In the genomic region with DNA sequence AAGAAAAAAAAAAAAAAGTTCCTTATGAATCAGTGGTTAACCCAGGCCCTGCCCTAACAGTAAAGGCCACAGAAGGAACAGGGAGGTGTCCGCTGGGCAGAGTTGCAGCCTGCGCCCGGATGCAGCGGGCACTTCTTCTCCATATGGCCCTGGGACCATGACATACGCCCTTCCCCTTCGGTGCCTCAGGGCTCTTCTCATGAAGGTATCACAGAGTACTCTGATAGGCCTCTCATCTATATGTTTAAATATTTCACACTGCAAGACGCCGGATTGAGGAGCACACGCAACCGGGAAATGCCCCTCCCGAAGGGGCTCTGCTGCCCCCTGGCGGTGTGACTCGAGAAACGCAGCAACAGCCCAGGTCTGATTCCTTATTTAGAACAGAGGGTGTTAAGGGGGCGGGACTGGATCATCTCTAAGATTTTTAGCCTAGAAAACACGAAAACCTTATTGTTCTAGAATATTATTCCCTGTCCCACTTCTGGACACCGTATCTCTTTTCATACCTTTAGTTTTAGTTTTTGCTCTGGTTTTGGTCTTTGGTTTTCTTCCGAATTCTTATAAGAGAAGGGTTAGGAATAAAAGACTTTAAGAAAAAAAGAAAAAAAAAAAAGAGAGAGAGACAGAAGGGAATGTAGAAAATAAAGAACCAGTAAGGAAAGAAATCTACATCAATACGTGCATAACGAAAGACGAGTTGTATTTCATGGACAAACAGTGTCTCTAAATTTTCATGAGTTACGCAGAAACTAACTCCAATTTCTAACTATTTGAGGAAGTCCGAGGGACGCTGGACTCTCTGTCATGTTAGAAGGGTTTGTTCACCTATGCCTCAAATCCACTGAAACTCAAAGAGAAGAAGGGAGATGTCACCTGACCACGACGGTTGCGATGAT, we compare ENCODE assay signal across 1 cellular context.
TF ChIP-seq lines count a peak whose summit lies in the region.

No MANE protein-coding gene starts in this region.

TF ChIP-seq in WTC11, 78 proteins besides CTCF, POLR2A, EP300 and RAD21 (continued from another document):
- TF ChIP-seq, protein P1, sequence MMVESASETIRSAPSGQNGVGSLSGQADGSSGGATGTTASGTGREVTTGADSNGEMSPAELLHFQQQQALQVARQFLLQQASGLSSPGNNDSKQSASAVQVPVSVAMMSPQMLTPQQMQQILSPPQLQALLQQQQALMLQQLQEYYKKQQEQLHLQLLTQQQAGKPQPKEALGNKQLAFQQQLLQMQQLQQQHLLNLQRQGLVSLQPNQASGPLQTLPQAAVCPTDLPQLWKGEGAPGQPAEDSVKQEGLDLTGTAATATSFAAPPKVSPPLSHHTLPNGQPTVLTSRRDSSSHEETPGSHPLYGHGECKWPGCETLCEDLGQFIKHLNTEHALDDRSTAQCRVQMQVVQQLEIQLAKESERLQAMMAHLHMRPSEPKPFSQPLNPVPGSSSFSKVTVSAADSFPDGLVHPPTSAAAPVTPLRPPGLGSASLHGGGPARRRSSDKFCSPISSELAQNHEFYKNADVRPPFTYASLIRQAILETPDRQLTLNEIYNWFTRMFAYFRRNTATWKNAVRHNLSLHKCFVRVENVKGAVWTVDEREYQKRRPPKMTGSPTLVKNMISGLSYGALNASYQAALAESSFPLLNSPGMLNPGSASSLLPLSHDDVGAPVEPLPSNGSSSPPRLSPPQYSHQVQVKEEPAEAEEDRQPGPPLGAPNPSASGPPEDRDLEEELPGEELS (CRISPR knock-in tag; IDR thresholded peaks at IDR 0.05) = no peak
- TF ChIP-seq, protein P2, sequence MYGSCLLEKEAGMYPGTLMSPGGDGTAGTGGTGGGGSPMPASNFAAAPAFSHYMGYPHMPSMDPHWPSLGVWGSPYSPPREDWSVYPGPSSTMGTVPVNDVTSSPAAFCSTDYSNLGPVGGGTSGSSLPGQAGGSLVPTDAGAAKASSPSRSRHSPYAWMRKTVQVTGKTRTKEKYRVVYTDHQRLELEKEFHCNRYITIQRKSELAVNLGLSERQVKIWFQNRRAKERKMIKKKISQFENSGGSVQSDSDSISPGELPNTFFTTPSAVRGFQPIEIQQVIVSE (CRISPR knock-in tag; IDR thresholded peaks at IDR 0.05; ENCODE audit: borderline replicate concordance) = no peak
- no peak for TF ChIP-seq ZNF317 (CRISPR knock-in tag; IDR thresholded peaks at IDR 0.05; ENCODE audit: borderline replicate concordance, low read depth)
- TF ChIP-seq TCF7 (CRISPR knock-in tag; IDR thresholded peaks at IDR 0.05; ENCODE audit: low read depth) = no peak
- no peak for TF ChIP-seq NR2C2 (CRISPR knock-in tag; IDR thresholded peaks at IDR 0.05)
- TF ChIP-seq SMAD3 (CRISPR knock-in tag; IDR thresholded peaks at IDR 0.05; ENCODE audit: borderline replicate concordance) = no peak
- TF ChIP-seq TEAD1 (CRISPR knock-in tag; IDR thresholded peaks at IDR 0.05) = no peak
